ENCODE assay signal across 30 cellular contexts in the genomic region with DNA sequence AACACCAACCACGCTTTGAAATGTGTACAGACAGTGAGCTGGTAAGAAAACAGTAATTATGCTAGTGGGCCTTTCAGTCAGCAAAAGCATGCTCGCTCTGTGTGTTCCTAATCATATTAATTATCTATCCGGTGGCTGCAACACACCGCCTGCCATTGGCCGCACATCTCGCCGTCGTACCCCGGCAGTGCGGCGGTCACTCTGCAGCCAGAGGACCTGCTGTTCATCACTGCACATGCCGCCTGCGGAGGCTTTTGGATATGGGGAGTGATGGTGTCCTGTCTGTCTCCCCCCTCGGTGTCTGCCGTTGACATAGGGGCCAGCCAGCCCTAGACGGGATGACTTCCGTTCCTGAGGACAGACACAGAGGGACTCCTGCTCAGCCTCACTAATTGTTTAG.
"Had no signal": no experiment of that assay in that cellular context is flagged by ENCODE, and none has a peak within 500 bp of the region (broad histone marks: within the 10 kb centered on the region; RNA-seq: fewer than 3 reads in every experiment).

No MANE protein-coding gene starts in this region.

- H3K27ac ChIP-seq: breast epithelium, RWPE1, SJCRH30 had no signal

- H3K4me1 Mint-ChIP-seq: activated naive CD8-positive, alpha-beta T cell treated with anti-CD3 and anti-CD28 coated beads, Interleukin-2, amount 10 ng/mL, durations not matched to agents 7 days and 5 days; WTC11 had no signal

- H3K9me3 Mint-ChIP-seq: activated naive CD8-positive, alpha-beta T cell treated with anti-CD3 and anti-CD28 coated beads, Interleukin-2, amount 10 ng/mL, durations not matched to agents 7 days and 5 days; WTC11 had no signal

- H3K4me3 ChIP-seq: adrenal gland, breast epithelium, MG63, SJCRH30 had no signal

- H3K9me3 ChIP-seq: adrenal gland, breast epithelium, MG63, SJCRH30 had no signal

- DNase-seq: activated CD4-positive, alpha-beta T cell treated with anti-CD3 and anti-CD28 coated beads for 48 hours; activated CD4-positive, alpha-beta T cell treated with anti-CD3 and anti-CD28 coated beads, Interleukin-2, amount 50 U/mL, for 4 hours; activated CD4-positive, CD25-positive, alpha-beta regulatory T cell treated with anti-CD3 and anti-CD28 coated beads, Interleukin-2, amount 50 U/mL, for 72 hours; activated CD8-positive, alpha-beta memory T cell treated with anti-CD3 and anti-CD28 coated beads, Interleukin-2, amount 50 U/mL, for 48 hours; activated CD8-positive, alpha-beta T cell treated with anti-CD3 and anti-CD28 coated beads, Interleukin-2, amount 10 ng/mL, durations not matched to agents 7 days and 5 days; activated naive CD4-positive, alpha-beta T cell treated with anti-CD3 and anti-CD28 coated beads, Interleukin-2, amount 50 U/mL, for 16 hours; activated naive CD8-positive, alpha-beta T cell treated with anti-CD3 and anti-CD28 coated beads, Interleukin-2, amount 10 ng/mL, durations not matched to agents 7 days and 5 days; activated T-cell treated with anti-CD3 and anti-CD28 coated beads, Interleukin-2, amount 50 U/mL, for 1 hour; anterior cingulate cortex; caudate nucleus; MG63; MV-4-11; NCI-H1092 treated with DMSO at 0.1 percent for 48 hours; NCI-H1436 treated with DMSO at 0.1 percent for 48 hours; NCI-H187; NCI-H2081; NCI-H2171; NCI-H345; NCI-H510A; NCI-H526 treated with DMSO at 0.1 percent for 48 hours; OCI-M1; Right ventricle myocardium superior; SJCRH30; T-helper 17 cell; T-helper 9 cell had no signal

- H3K27ac Mint-ChIP-seq: activated CD8-positive, alpha-beta T cell treated with anti-CD3 and anti-CD28 coated beads, Interleukin-2, amount 10 ng/mL, durations not matched to agents 7 days and 5 days; activated naive CD8-positive, alpha-beta T cell treated with anti-CD3 and anti-CD28 coated beads, Interleukin-2, amount 10 ng/mL, durations not matched to agents 7 days and 5 days; T-helper 17 cell; WTC11 had no signal

- H3K27me3 Mint-ChIP-seq: activated naive CD8-positive, alpha-beta T cell treated with anti-CD3 and anti-CD28 coated beads, Interleukin-2, amount 10 ng/mL, durations not matched to agents 7 days and 5 days; T-helper 17 cell had no signal

- H3K27me3 ChIP-seq: adrenal gland, breast epithelium, MG63, SJCRH30 had no signal

- H3K4me3 Mint-ChIP-seq: activated CD8-positive, alpha-beta T cell treated with anti-CD3 and anti-CD28 coated beads, Interleukin-2, amount 10 ng/mL, durations not matched to agents 7 days and 5 days; activated naive CD8-positive, alpha-beta T cell treated with anti-CD3 and anti-CD28 coated beads, Interleukin-2, amount 10 ng/mL, durations not matched to agents 7 days and 5 days; T-helper 17 cell; WTC11 had no signal

- H3K4me1 ChIP-seq: adrenal gland, breast epithelium, SJCRH30 had no signal

- ATAC-seq: activated CD8-positive, alpha-beta T cell treated with anti-CD3 and anti-CD28 coated beads, Interleukin-2, amount 10 ng/mL, durations not matched to agents 7 days and 5 days; Panc1; T-helper 17 cell; WTC11 had no signal
